Comparison of ENCODE assay signal across 1 cellular context in the genomic region with DNA sequence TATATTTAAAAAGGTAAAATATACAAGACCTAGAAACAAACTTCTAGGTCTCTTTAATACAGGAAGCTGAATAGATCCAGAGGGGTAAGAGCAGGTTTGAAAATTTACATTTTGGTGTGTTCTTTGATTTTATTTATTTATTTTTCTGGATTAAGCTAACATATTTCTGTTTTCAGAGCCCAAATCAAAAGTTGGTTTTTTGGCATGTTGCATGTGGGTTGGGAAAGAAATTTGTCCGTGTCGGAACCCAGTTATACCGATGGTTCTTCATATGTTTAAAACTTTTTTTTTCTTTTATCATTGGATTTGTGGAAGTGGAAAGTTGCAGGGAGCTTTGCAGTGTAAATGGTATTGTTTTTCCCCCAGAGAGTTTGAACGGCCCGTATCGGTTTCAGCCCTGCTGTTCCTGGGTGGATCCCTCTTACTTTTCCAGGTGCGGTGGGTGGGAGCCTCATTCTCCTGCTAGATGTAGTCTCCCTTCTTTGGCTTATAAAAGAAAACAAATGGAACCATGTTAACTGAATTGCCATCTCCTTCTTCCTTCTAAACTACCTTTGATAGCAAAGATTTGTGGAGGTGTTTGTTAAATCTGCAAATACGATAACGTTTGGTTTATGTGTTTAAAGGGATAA.
TF ChIP-seq lines count a peak whose summit lies in the region.

No MANE protein-coding gene starts in this region.

TF ChIP-seq in H1, 55 proteins besides CTCF, POLR2A, EP300 and RAD21:
- no peak for TF ChIP-seq SIN3A (conservative IDR thresholded peaks at IDR 0.05 in 1 of 2, IDR thresholded peaks at IDR 0.05 in 1 of 2; ENCODE audit: low read depth in 1 of 2, low read length in 2 of 2)
- TF ChIP-seq CBX8 (IDR thresholded peaks at IDR 0.05; ENCODE audit: borderline replicate concordance, low read depth, low read length) = no peak
- TF ChIP-seq BCL11A (IDR thresholded peaks at IDR 0.05; ENCODE audit: low read depth in 2 of 2, low read length in 2 of 2) = no peak
- TF ChIP-seq FOSL1 (IDR thresholded peaks at IDR 0.05; ENCODE audit: insufficient read depth, low read depth, low read length) = no peak
- no peak for TF ChIP-seq CHD1 (IDR thresholded peaks at IDR 0.05; ENCODE audit: low read depth, low read length)
- TF ChIP-seq ZNF274 (IDR thresholded peaks at IDR 0.05; ENCODE audit: borderline replicate concordance, extremely low read depth, low read length) = no peak
- TF ChIP-seq JUN (IDR thresholded peaks at IDR 0.05; ENCODE audit: low read depth, low read length) = no peak
- TF ChIP-seq, protein P1, sequence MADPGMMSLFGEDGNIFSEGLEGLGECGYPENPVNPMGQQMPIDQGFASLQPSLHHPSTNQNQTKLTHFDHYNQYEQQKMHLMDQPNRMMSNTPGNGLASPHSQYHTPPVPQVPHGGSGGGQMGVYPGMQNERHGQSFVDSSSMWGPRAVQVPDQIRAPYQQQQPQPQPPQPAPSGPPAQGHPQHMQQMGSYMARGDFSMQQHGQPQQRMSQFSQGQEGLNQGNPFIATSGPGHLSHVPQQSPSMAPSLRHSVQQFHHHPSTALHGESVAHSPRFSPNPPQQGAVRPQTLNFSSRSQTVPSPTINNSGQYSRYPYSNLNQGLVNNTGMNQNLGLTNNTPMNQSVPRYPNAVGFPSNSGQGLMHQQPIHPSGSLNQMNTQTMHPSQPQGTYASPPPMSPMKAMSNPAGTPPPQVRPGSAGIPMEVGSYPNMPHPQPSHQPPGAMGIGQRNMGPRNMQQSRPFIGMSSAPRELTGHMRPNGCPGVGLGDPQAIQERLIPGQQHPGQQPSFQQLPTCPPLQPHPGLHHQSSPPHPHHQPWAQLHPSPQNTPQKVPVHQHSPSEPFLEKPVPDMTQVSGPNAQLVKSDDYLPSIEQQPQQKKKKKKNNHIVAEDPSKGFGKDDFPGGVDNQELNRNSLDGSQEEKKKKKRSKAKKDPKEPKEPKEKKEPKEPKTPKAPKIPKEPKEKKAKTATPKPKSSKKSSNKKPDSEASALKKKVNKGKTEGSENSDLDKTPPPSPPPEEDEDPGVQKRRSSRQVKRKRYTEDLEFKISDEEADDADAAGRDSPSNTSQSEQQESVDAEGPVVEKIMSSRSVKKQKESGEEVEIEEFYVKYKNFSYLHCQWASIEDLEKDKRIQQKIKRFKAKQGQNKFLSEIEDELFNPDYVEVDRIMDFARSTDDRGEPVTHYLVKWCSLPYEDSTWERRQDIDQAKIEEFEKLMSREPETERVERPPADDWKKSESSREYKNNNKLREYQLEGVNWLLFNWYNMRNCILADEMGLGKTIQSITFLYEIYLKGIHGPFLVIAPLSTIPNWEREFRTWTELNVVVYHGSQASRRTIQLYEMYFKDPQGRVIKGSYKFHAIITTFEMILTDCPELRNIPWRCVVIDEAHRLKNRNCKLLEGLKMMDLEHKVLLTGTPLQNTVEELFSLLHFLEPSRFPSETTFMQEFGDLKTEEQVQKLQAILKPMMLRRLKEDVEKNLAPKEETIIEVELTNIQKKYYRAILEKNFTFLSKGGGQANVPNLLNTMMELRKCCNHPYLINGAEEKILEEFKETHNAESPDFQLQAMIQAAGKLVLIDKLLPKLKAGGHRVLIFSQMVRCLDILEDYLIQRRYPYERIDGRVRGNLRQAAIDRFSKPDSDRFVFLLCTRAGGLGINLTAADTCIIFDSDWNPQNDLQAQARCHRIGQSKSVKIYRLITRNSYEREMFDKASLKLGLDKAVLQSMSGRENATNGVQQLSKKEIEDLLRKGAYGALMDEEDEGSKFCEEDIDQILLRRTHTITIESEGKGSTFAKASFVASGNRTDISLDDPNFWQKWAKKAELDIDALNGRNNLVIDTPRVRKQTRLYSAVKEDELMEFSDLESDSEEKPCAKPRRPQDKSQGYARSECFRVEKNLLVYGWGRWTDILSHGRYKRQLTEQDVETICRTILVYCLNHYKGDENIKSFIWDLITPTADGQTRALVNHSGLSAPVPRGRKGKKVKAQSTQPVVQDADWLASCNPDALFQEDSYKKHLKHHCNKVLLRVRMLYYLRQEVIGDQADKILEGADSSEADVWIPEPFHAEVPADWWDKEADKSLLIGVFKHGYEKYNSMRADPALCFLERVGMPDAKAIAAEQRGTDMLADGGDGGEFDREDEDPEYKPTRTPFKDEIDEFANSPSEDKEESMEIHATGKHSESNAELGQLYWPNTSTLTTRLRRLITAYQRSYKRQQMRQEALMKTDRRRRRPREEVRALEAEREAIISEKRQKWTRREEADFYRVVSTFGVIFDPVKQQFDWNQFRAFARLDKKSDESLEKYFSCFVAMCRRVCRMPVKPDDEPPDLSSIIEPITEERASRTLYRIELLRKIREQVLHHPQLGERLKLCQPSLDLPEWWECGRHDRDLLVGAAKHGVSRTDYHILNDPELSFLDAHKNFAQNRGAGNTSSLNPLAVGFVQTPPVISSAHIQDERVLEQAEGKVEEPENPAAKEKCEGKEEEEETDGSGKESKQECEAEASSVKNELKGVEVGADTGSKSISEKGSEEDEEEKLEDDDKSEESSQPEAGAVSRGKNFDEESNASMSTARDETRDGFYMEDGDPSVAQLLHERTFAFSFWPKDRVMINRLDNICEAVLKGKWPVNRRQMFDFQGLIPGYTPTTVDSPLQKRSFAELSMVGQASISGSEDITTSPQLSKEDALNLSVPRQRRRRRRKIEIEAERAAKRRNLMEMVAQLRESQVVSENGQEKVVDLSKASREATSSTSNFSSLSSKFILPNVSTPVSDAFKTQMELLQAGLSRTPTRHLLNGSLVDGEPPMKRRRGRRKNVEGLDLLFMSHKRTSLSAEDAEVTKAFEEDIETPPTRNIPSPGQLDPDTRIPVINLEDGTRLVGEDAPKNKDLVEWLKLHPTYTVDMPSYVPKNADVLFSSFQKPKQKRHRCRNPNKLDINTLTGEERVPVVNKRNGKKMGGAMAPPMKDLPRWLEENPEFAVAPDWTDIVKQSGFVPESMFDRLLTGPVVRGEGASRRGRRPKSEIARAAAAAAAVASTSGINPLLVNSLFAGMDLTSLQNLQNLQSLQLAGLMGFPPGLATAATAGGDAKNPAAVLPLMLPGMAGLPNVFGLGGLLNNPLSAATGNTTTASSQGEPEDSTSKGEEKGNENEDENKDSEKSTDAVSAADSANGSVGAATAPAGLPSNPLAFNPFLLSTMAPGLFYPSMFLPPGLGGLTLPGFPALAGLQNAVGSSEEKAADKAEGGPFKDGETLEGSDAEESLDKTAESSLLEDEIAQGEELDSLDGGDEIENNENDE (IDR thresholded peaks at IDR 0.05; ENCODE audit: insufficient replicate concordance, low read length) = no peak
- no peak for TF ChIP-seq EZH2 (IDR thresholded peaks at IDR 0.05; ENCODE audit: low read depth, low read length, severe bottlenecking)
- no peak for TF ChIP-seq SIX5 (IDR thresholded peaks at IDR 0.05; ENCODE audit: low read depth, low read length)
- no peak for TF ChIP-seq NRF1 (IDR thresholded peaks at IDR 0.05; ENCODE audit: low read depth, low read length)
- TF ChIP-seq RXRA (IDR thresholded peaks at IDR 0.05; ENCODE audit: insufficient read depth, low read depth, low read length) = no peak
- TF ChIP-seq SP2 (IDR thresholded peaks at IDR 0.05; ENCODE audit: low read length) = no peak
